ENCODE assay signal across 8 cellular contexts in genomic region chr19:32691291-32691951, GRCh38. TPM values are rescaled to one million over a fixed set of nuclear protein-coding genes. Genes with fewer than 3 reads are reported as not detected.
DNase-seq lines count a peak whose midpoint lies in the region; ATAC-seq and TF ChIP-seq lines count a peak whose summit lies in the region.

Gene NUDT19, plus strand, starts transcription at chr19:32691821. Its CDS starts 140 bp downstream, at chr19:32691961.

- H3K36me3 ChIP-seq in lung (ENCODE audit: control insufficient read depth in 2 of 2, insufficient read depth in 2 of 2, low read length in 2 of 2), result no peaks in the 10 kb centered on the region

- ATAC-seq in GM19351 (IDR thresholded peaks at IDR 0.05; ENCODE audit: unreplicated experiment) (peak; percentile 88), HG03469 (IDR thresholded peaks at IDR 0.05; ENCODE audit: unreplicated experiment) (peak; percentile 86), lung (ENCODE audit: insufficient read depth, low FRiP score) (peak; percentile 90)

- H3K27ac ChIP-seq in C4-2B (peak within 1 kb of the TSS; percentile 98), lung (ENCODE audit: low read depth in 1 of 2, low read length in 1 of 2) (peak within 1 kb of the TSS; percentile 94 to 97)

- peaks cover 16 to 18% of the 10 kb centered on the region in 2 donors for H3K4me1 ChIP-seq in lung (ENCODE audit: control insufficient read depth in 2 of 2, insufficient read depth in 2 of 2, low read length in 2 of 2)

- no peaks in the 10 kb centered on the region for H3K9me3 ChIP-seq in lung (ENCODE audit: control insufficient read depth in 2 of 2, insufficient read depth in 1 of 2, low read length in 1 of 2)

- H3K4me3 ChIP-seq in lung, result peak within 1 kb of the TSS; percentile 86

- no peaks in the 10 kb centered on the region for H3K27me3 ChIP-seq in lung (ENCODE audit: control insufficient read depth, insufficient read depth)

- DNase-seq in NCI-H526 (lab: John Stamatoyannopoulos, UW) (peak; percentile 86 to 99), ecto neural progenitor cell (ENCODE audit: low spot score) (peak; percentile 72), lung (ENCODE audit: low spot score) (peak; percentile 92)
- DNase-seq in activated CD4-positive, alpha-beta T cell treated with anti-CD3 and anti-CD28 coated beads, Interleukin-2, amount 50 U/mL, for 48 hours, result peak; percentile 84 to 88
- DNase-seq in stimulated activated CD4-positive, alpha-beta T cell treated with anti-CD3 and anti-CD28 coated beads, TNF-alpha, amount 100 ng/mL, for 4 hours (ENCODE audit: low read depth in 3 of 3), result peak; percentile 52 to 63 (median 60)

- WGBS in lung, 2 donors, result 7 to 12% methylated on average over 30 to 32 of the region's 32 CpGs

- TF ChIP-seq CTCF in C4-2B (conservative IDR thresholded peaks at IDR 0.05) (no peak), lung (IDR thresholded peaks at IDR 0.05; ENCODE audit: control extremely low read depth, extremely low read depth) (no peak)

RNA-seq across cellular contexts. Expression of gene NUDT19, which starts in this region (rescaled TPM):
- total RNA-seq in lung, result 10 to 100 TPM; 14.2 to 20.1 TPM
- polyA plus RNA-seq in lung, result 10 to 100 TPM in 1 of 2 donors, 1 to 10 TPM in 1; 7.5 to 10.1 TPM

Comparison
In these comparisons a context has a peak if more than half of its experiments do, and no peak if none do; other contexts are left out.
1. Peak in every context shown above with its lines: DNase-seq, ATAC-seq, H3K4me3 ChIP-seq and H3K27ac ChIP-seq.